In the genomic region with DNA sequence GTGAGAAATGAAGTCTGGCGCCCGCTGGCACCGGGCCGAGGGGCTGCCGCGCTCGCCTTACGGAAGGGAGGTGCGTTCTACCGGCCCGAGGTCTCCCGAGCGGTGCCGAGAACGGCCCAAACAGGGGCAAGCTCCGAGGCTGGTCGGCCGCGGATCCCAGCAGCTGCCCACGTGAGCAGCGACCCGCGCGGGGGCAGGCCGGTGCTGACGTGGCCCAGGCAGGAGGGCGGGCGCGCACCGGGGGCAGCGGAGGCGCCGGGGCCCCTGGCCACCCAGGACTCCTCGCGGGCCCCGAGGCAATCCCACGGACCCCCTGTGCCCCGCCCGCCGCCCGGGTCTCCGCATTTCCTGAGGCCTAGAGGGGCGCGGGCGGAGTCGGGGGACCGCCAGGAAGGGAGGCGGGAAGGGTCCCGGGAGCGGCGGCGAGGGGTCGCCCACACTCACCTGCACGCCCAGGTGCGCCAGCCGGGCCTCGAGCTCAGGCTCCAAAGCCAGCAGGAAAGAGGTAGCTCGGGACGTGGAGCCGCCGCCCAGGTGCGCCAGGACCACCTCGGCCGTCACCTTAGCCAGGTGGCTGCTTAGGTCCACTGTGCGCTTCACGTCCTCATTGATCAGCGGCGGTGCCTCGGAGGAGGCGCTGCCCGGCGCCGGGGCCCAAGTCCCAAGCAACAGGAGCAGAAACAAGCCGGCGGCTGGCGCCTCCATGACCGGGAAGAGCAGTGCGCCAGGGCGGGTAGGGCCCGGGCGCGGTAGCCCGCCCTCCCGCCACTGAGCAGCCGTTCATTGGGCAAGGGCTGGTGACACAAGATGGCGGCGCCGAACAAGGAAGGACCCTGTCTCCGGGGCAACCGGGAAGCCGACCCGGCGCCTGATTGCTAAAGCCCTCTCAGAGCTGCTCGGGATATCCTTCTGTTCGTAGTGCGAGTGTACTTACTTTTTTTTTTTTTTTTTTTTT, we compare ENCODE assay signal across 1 cellular context.
TF ChIP-seq lines count a peak whose summit lies in the region.

A gene (minus strand): TSS at position 723 of the 955 bp plus-strand sequence. CDS start 18 bp downstream, at position 705.

TF ChIP-seq in SK-N-SH, 30 proteins besides CTCF, POLR2A, EP300 and RAD21 (continued from another document):
- TF ChIP-seq, protein P1, sequence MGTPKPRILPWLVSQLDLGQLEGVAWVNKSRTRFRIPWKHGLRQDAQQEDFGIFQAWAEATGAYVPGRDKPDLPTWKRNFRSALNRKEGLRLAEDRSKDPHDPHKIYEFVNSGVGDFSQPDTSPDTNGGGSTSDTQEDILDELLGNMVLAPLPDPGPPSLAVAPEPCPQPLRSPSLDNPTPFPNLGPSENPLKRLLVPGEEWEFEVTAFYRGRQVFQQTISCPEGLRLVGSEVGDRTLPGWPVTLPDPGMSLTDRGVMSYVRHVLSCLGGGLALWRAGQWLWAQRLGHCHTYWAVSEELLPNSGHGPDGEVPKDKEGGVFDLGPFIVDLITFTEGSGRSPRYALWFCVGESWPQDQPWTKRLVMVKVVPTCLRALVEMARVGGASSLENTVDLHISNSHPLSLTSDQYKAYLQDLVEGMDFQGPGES (IDR thresholded peaks at IDR 0.05; ENCODE audit: low read depth, low read length) = no peak
- TF ChIP-seq TEAD4 (IDR thresholded peaks at IDR 0.05; ENCODE audit: borderline replicate concordance, insufficient read depth) (no peak), NRF1 (IDR thresholded peaks at IDR 0.05; ENCODE audit: low read depth, low read length) (0 out of 2 replicates have a peak, but pooled peaks have one; percentile 17), GABPA (IDR thresholded peaks at IDR 0.05; ENCODE audit: low read depth) (no peak), GATA2 (CRISPR knock-in tag; IDR thresholded peaks at IDR 0.05) (no peak), RCOR1 (IDR thresholded peaks at IDR 0.05; ENCODE audit: low read length) (no peak; the same call in 1 of the 2 replicates), FOXJ3 (CRISPR knock-in tag; IDR thresholded peaks at IDR 0.05) (no peak)
- TF ChIP-seq, protein P2, sequence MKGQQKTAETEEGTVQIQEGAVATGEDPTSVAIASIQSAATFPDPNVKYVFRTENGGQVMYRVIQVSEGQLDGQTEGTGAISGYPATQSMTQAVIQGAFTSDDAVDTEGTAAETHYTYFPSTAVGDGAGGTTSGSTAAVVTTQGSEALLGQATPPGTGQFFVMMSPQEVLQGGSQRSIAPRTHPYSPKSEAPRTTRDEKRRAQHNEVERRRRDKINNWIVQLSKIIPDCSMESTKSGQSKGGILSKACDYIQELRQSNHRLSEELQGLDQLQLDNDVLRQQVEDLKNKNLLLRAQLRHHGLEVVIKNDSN (IDR thresholded peaks at IDR 0.05; ENCODE audit: borderline replicate concordance, low read depth) = peak; percentile 74
TF ChIP-seq in SK-N-SH: peak in this region for 11.
